In genomic region chr2:171706152-171706803, GRCh38 we compare ENCODE assay signal across 8 cellular contexts. TPM values are rescaled to one million over a fixed set of nuclear protein-coding genes. Genes with fewer than 3 reads are reported as not detected.
DNase-seq lines count a peak whose midpoint lies in the region; ATAC-seq and TF ChIP-seq lines count a peak whose summit lies in the region.

No MANE protein-coding gene starts in this region.

- H3K27me3 ChIP-seq in CD8-positive, alpha-beta T cell (ENCODE audit: insufficient read depth, low read length): no peaks in the 10 kb centered on the region
- no peaks in the 10 kb centered on the region for H3K27me3 ChIP-seq in SU-DHL-6 (ENCODE audit: low read length)

- ATAC-seq in CD8-positive, alpha-beta T cell: peak; percentile 29
- ATAC-seq in HG02840 (IDR thresholded peaks at IDR 0.05; ENCODE audit: low FRiP score, unreplicated experiment): no peak

- no peaks in the 10 kb centered on the region for H3K9me3 Mint-ChIP-seq in CD8-positive, alpha-beta T cell
- H3K9me3 Mint-ChIP-seq in activated CD4-positive, alpha-beta memory T cell treated with anti-CD3 and anti-CD28 coated beads, Interleukin-2, amount 10 ng/mL, durations not matched to agents 7 days and 5 days: no peaks in the 10 kb centered on the region

- no peak for DNase-seq in CD8-positive, alpha-beta T cell
- DNase-seq in iris pigment epithelial cell (ENCODE audit: low read depth) (peak; percentile 31), occipital lobe (lab: John Stamatoyannopoulos, UW) (no peak), COR-L47 (lab: John Stamatoyannopoulos, UW) (no peak)
- DNase-seq in activated CD4-positive, alpha-beta memory T cell treated with anti-CD3 and anti-CD28 coated beads, Interleukin-2, amount 10 ng/mL, durations not matched to agents 7 days and 5 days: no peak

- no peaks in the 10 kb centered on the region for H3K27me3 Mint-ChIP-seq in CD8-positive, alpha-beta T cell (ENCODE audit: low read depth)
- H3K27me3 Mint-ChIP-seq in activated CD4-positive, alpha-beta memory T cell treated with anti-CD3 and anti-CD28 coated beads, Interleukin-2, amount 10 ng/mL, durations not matched to agents 7 days and 5 days: no peaks in the 10 kb centered on the region

- no peak overlapping the region for H3K27ac ChIP-seq in CD8-positive, alpha-beta T cell (ENCODE audit: low read depth, low read length)
- H3K27ac ChIP-seq in HEK293 (ENCODE audit: extremely low read depth, low read depth, low read length) (no peak overlapping the region), SU-DHL-6 (ENCODE audit: low read depth, low read length) (no peak overlapping the region)

- no peaks in the 10 kb centered on the region for H3K9me3 ChIP-seq in CD8-positive, alpha-beta T cell (ENCODE audit: low read length)
- H3K9me3 ChIP-seq in HEK293 (ENCODE audit: control insufficient read depth, insufficient read depth, low read depth, low read length) (no peaks in the 10 kb centered on the region), SU-DHL-6 (ENCODE audit: insufficient read depth, low read length) (no peaks in the 10 kb centered on the region)

- H3F3A ChIP-seq in SU-DHL-6 (ENCODE audit: insufficient read depth): peaks cover 21% of the 10 kb centered on the region; the same call in 1 of the 2 replicates

- H3K4me1 Mint-ChIP-seq in CD8-positive, alpha-beta T cell (ENCODE audit: low read depth): peaks cover 7% of the 10 kb centered on the region
- H3K4me1 Mint-ChIP-seq in activated CD4-positive, alpha-beta memory T cell treated with anti-CD3 and anti-CD28 coated beads, Interleukin-2, amount 10 ng/mL, durations not matched to agents 7 days and 5 days: peaks cover 1% of the 10 kb centered on the region

- CTCF ChIA-PET in CD8-positive, alpha-beta T cell (lab: Charles Lee): interaction anchor here (0.6 to 2.1 kb wide), 9 partner anchors 9 to 783 kb away, joined by 3 to 11 read pairs (median 4); no protein-coding TSS in a partner anchor
- CTCF ChIA-PET in HEK293 (lab: Yijun Ruan, JAX): interaction anchor here (0.5 to 7.9 kb wide), 25 partner anchors 8 to 932 kb away, joined by 3 to 98 read pairs (median 3); partner anchors contain the start of gene DLX2
- CTCF ChIA-PET in activated CD4-positive, alpha-beta memory T cell treated with anti-CD3 and anti-CD28 coated beads, Interleukin-2, amount 10 ng/mL, durations not matched to agents 7 days and 5 days (lab: Charles Lee): interaction anchor here (0.7 to 7.1 kb wide), 10 partner anchors 8 to 778 kb away, joined by 3 to 64 read pairs (median 6); partner anchors contain the start of genes DLX2 and DYNC1I2

- POLR2A ChIA-PET in CD8-positive, alpha-beta T cell (lab: Charles Lee): no interaction called here
- POLR2A ChIA-PET in HEK293 (lab: Yijun Ruan, JAX): interaction anchor here (1.2 kb wide), 1 partner anchor 397 kb away, joined by 5 read pairs; the partner anchor contains the start of gene DLX2
- POLR2A ChIA-PET in activated CD4-positive, alpha-beta memory T cell treated with anti-CD3 and anti-CD28 coated beads, Interleukin-2, amount 10 ng/mL, durations not matched to agents 7 days and 5 days (lab: Charles Lee): interaction anchor here (1.3 kb wide), 1 partner anchor 400 kb away, joined by 4 read pairs; no protein-coding TSS in a partner anchor

- H3K4me1 ChIP-seq in CD8-positive, alpha-beta T cell (ENCODE audit: insufficient read depth, low read length): no peaks in the 10 kb centered on the region
- H3K4me1 ChIP-seq in HEK293 (ENCODE audit: control insufficient read depth, insufficient read depth, low read length): peaks cover 5% of the 10 kb centered on the region

- no peak overlapping the region for H2AFZ ChIP-seq in SU-DHL-6 (ENCODE audit: low read depth, low read length, severe bottlenecking)

- peak overlapping the region; percentile 32 for H3K4me2 ChIP-seq in SU-DHL-6 (ENCODE audit: low read depth, low read length, poor library complexity, severe bottlenecking)

- intact Hi-C loops in CD8-positive, alpha-beta T cell (cut with DNase I, micrococcal nuclease): loop anchor here (1.0 to 10.0 kb wide), 7 partner anchors 131 to 1009 kb away; no protein-coding TSS in a partner anchor

- H3K36me3 Mint-ChIP-seq in CD8-positive, alpha-beta T cell: peaks cover 37% of the 10 kb centered on the region
- peaks cover 17% of the 10 kb centered on the region for H3K36me3 Mint-ChIP-seq in activated CD4-positive, alpha-beta memory T cell treated with anti-CD3 and anti-CD28 coated beads, Interleukin-2, amount 10 ng/mL, durations not matched to agents 7 days and 5 days (ENCODE audit: low read depth)

- peaks cover 8% of the 10 kb centered on the region for H3K36me3 ChIP-seq in CD8-positive, alpha-beta T cell (ENCODE audit: insufficient read depth, low read length)
- H3K36me3 ChIP-seq in HEK293 (ENCODE audit: control insufficient read depth in 2 of 2, insufficient read depth in 1 of 2, low read length in 2 of 2) (peaks cover 0 to 4% of the 10 kb centered on the region in 2 experiments; a peak in 1 of 3 replicates), SU-DHL-6 (ENCODE audit: low read length) (peaks cover 5% of the 10 kb centered on the region; the same call in 1 of the 2 replicates)

- no peak overlapping the region for H3K9ac ChIP-seq in SU-DHL-6 (ENCODE audit: low read length)

- peaks cover 15% of the 10 kb centered on the region; the same call in 1 of the 2 replicates for H3K79me2 ChIP-seq in SU-DHL-6 (ENCODE audit: insufficient read depth, low read length)

- H3K4me3 ChIP-seq in CD8-positive, alpha-beta T cell (ENCODE audit: low read depth, low read length): no peak overlapping the region
- H3K4me3 ChIP-seq in HEK293 (ENCODE audit: low read depth, low read length) (no peak overlapping the region), SU-DHL-6 (ENCODE audit: insufficient read depth, low read length, poor library complexity, severe bottlenecking) (no peak overlapping the region)

- H3K27ac Mint-ChIP-seq in CD8-positive, alpha-beta T cell: no peak overlapping the region
- H3K27ac Mint-ChIP-seq in activated CD4-positive, alpha-beta memory T cell treated with anti-CD3 and anti-CD28 coated beads, Interleukin-2, amount 10 ng/mL, durations not matched to agents 7 days and 5 days: no peak overlapping the region

- no peak overlapping the region for H3K4me3 Mint-ChIP-seq in CD8-positive, alpha-beta T cell
- no peak overlapping the region for H3K4me3 Mint-ChIP-seq in activated CD4-positive, alpha-beta memory T cell treated with anti-CD3 and anti-CD28 coated beads, Interleukin-2, amount 10 ng/mL, durations not matched to agents 7 days and 5 days

- H4K20me1 ChIP-seq in SU-DHL-6 (ENCODE audit: low read depth, low read length): no peaks in the 10 kb centered on the region; the same call in 1 of the 2 replicates

- peak; percentile 66 for TF ChIP-seq CTCF in CD8-positive, alpha-beta T cell (IDR thresholded peaks at IDR 0.05)
- TF ChIP-seq CTCF in HEK293 (tag by site-specific recombination; IDR thresholded peaks at IDR 0.05) (no peak), SU-DHL-6 (IDR thresholded peaks at IDR 0.05; ENCODE audit: insufficient read depth, low read length, poor library complexity, severe bottlenecking) (peak; percentile 48)

- H3K9me2 ChIP-seq in SU-DHL-6 (replicated peaks; ENCODE audit: insufficient read depth, low read length): no peaks in the 10 kb centered on the region

TF ChIP-seq in HEK293, 187 proteins besides CTCF, POLR2A, EP300 and RAD21 (continues in another document):
- TF ChIP-seq ZNF600 (tag by site-specific recombination; IDR thresholded peaks at IDR 0.05) (0 out of 2 replicates have a peak, but pooled peaks have one; percentile 15), ZNF433 (tag by site-specific recombination; IDR thresholded peaks at IDR 0.05; ENCODE audit: low read depth) (no peak), KLF10 (tag by site-specific recombination; IDR thresholded peaks at IDR 0.05) (peak; percentile 17; the same call in 1 of the 2 replicates), ZNF660 (tag by site-specific recombination; IDR thresholded peaks at IDR 0.05) (0 out of 2 replicates have a peak, but pooled peaks have one; percentile 60), ZNF335 (tag by site-specific recombination; conservative IDR thresholded peaks at IDR 0.05) (0 out of 2 replicates have a peak, but pooled peaks have one; percentile 30), ZNF654 (tag by site-specific recombination; IDR thresholded peaks at IDR 0.05; ENCODE audit: low read depth) (peak; percentile 85), ZNF530 (tag by site-specific recombination; IDR thresholded peaks at IDR 0.05; ENCODE audit: low read depth) (no peak), ZNF768 (tag by site-specific recombination; IDR thresholded peaks at IDR 0.05) (no peak), FEZF1 (tag by site-specific recombination; IDR thresholded peaks at IDR 0.05) (peak; percentile 37; the same call in 1 of the 2 replicates), IKZF3 (tag by site-specific recombination; IDR thresholded peaks at IDR 0.05) (peak; percentile 62; the same call in 1 of the 2 replicates)
- TF ChIP-seq, protein P1, sequence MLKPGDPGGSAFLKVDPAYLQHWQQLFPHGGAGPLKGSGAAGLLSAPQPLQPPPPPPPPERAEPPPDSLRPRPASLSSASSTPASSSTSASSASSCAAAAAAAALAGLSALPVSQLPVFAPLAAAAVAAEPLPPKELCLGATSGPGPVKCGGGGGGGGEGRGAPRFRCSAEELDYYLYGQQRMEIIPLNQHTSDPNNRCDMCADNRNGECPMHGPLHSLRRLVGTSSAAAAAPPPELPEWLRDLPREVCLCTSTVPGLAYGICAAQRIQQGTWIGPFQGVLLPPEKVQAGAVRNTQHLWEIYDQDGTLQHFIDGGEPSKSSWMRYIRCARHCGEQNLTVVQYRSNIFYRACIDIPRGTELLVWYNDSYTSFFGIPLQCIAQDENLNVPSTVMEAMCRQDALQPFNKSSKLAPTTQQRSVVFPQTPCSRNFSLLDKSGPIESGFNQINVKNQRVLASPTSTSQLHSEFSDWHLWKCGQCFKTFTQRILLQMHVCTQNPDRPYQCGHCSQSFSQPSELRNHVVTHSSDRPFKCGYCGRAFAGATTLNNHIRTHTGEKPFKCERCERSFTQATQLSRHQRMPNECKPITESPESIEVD (tag by site-specific recombination; IDR thresholded peaks at IDR 0.05): peak; percentile 86

RNA-seq across cellular contexts. Expression of gene DYNC1I2, which starts 19.0 kb away (rescaled TPM):
- 1 to 10 TPM; 6.9 to 9.1 TPM for total RNA-seq in CD8-positive, alpha-beta T cell
- 262 TPM for total RNA-seq in occipital lobe
- 10 to 100 TPM; 51.5 to 55.3 TPM for total RNA-seq in activated CD4-positive, alpha-beta memory T cell treated with anti-CD3 and anti-CD28 coated beads, Interleukin-2, amount 10 ng/mL, durations not matched to agents 7 days and 5 days

Comparison
In these comparisons a context has a peak if more than half of its experiments do, and no peak if none do; other contexts are left out.
1. RNA of gene DYNC1I2, which starts 19.0 kb away (total RNA-seq): 262 TPM in occipital lobe (single experiment) and 51.5 to 55.3 TPM in activated CD4-positive, alpha-beta memory T cell treated with anti-CD3 and anti-CD28 coated beads, Interleukin-2, amount 10 ng/mL, durations not matched to agents 7 days and 5 days; 6.9 to 9.1 TPM in CD8-positive, alpha-beta T cell; every median in the first group is over 4 times any median in the second.